ENCODE assay signal across 13 cellular contexts in the genomic region with DNA sequence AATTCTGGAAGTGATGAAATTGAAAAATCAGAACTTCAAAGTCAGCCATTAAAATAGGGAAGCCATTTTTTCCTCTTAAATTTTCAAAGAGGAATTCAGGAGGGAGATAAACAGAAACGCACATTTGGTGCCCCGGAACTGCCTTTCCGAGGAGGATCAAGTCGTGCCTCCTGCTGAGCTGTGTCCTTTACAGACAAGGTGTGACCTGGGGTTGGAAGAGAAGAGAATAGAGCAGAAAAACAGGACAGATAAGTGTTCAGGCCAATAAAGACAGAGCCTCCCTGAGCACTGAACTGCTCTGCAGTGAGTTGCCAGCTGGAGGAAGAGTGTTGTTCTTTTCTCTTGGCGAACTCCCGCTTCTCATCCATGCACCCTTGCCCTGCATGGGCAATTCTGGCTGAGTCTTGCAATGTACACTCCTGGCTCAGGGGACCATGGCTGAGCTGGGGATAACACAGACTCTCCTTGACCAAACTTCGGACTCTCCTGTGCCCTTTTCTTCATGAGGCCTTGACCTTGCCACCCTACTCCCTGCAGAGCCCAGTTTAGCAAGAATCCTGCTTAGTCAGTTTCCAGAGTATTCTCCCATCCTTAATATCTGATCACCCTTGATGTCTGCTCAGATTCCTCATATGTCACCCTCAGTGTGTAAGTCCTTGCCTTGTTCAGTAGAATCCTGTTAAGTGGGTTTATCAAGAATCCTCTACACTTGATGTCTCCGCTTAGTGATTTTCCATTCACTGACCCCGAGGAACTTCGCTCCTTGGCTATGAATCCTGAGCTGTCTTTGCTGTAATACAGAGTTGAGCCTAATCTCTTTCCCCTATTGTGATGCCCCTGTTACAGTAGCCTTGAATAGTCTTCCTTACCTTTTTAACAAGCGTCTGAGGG. TPM values are rescaled to one million over a fixed set of nuclear protein-coding genes. Genes with fewer than 3 reads are reported as not detected.
DNase-seq lines count a peak whose midpoint lies in the region; ATAC-seq and TF ChIP-seq lines count a peak whose summit lies in the region.
"Had no signal": no experiment of that assay in that cellular context is flagged by ENCODE, and none has a peak within 500 bp of the region (broad histone marks: within the 10 kb centered on the region; RNA-seq: fewer than 3 reads in every experiment).

No MANE protein-coding gene starts in this region.

- H4K5ac ChIP-seq in IMR-90 (ENCODE audit: low read depth, low read length) = no peak overlapping the region

- DNase-seq in IMR-90 = no peak
- peak; percentile 20 for DNase-seq in colonic mucosa
- peak; percentile 80 to 84 for DNase-seq in thyroid gland
- DNase-seq: MV-4-11; stimulated activated CD4-positive, alpha-beta T cell treated with anti-CD3 and anti-CD28 coated beads, Interleukin-4, amount 100 ng/mL, for 1 hour had no signal

- no peak overlapping the region for H3K4ac ChIP-seq in IMR-90 (ENCODE audit: low read depth, low read length)

- H3K4me3 ChIP-seq in IMR-90 (ENCODE audit: insufficient read depth, low read depth, low read length) = no peak overlapping the region
- no peak overlapping the region for H3K4me3 ChIP-seq in colonic mucosa
- peak overlapping the region in 1 of 2 donors; percentile 70 for H3K4me3 ChIP-seq in muscle layer of colon (ENCODE audit: low read depth in 1 of 2, low read length in 2 of 2)
- no peak overlapping the region for H3K4me3 ChIP-seq in thyroid gland (replicated peaks in 1 of 3)

- no peak overlapping the region for H3K18ac ChIP-seq in IMR-90 (ENCODE audit: low read depth, low read length)

- H3K9me3 ChIP-seq in IMR-90 (ENCODE audit: control insufficient read depth, insufficient read depth, low read length) = no peaks in the 10 kb centered on the region
- H3K9me3 ChIP-seq in colonic mucosa = no peaks in the 10 kb centered on the region
- H3K9me3 ChIP-seq in muscle layer of colon (ENCODE audit: low read length) = no peaks in the 10 kb centered on the region
- H3K9me3 ChIP-seq in thyroid gland = no peaks in the 10 kb centered on the region
- H3K9me3 ChIP-seq: adrenal gland, left lung, pancreas had no signal

- H4K91ac ChIP-seq in IMR-90 (ENCODE audit: insufficient read depth, low read depth, low read length) = no peak overlapping the region

- POLR2A ChIA-PET in IMR-90 (lab: Charles Lee; ENCODE audit: unreplicated experiment) = no interaction called here

- no peak overlapping the region for H2AK9ac ChIP-seq in IMR-90 (replicated peaks; ENCODE audit: low read depth, low read length, poor library complexity)

- no peak for TF ChIP-seq POLR2A in IMR-90 (IDR thresholded peaks at IDR 0.05; ENCODE audit: low read depth, low read length)
- peak in 1 of 2 donors; percentile 31 for TF ChIP-seq POLR2A in thyroid gland (IDR thresholded peaks at IDR 0.05)

- TF ChIP-seq RAD21 in IMR-90 (IDR thresholded peaks at IDR 0.05; ENCODE audit: low read length) = no peak

- peak overlapping the region; percentile 16 for H2AFZ ChIP-seq in IMR-90 (replicated peaks; ENCODE audit: low read length, poor library complexity)

- no peak overlapping the region for H3K4me2 ChIP-seq in IMR-90 (ENCODE audit: low read depth, low read length)

- dilution Hi-C loops in IMR-90 (cut with HindIII; ENCODE audit: low sequenced_read_pairs, unreplicated experiment) = no loop called here

- H3K36me3 ChIP-seq in IMR-90 (ENCODE audit: control insufficient read depth, insufficient read depth, low read length) (no peaks in the 10 kb centered on the region), colonic mucosa (no peaks in the 10 kb centered on the region), muscle layer of colon (ENCODE audit: insufficient read depth, low read length) (no peaks in the 10 kb centered on the region), thyroid gland (peaks cover 0 to 4% of the 10 kb centered on the region in 2 donors)
- H3K36me3 ChIP-seq: adrenal gland, pancreas had no signal

- intact Hi-C loops in IMR-90 (cut with micrococcal nuclease) (no loop called here), colonic mucosa (cut with DNase I) (loop anchor here (10.0 kb wide), 1 partner anchor 491 kb away; no protein-coding TSS in a partner anchor), thyroid gland (cut with DNase I) (no loop called here)

- no peak for ATAC-seq in IMR-90 (ENCODE audit: low read depth)
- no peak for ATAC-seq in GM19455 (IDR thresholded peaks at IDR 0.05; ENCODE audit: unreplicated experiment)
- no peak for ATAC-seq in activated CD4-positive, CD25-positive, alpha-beta regulatory T cell treated with anti-CD3 and anti-CD28 coated beads, Interleukin-2, amount 50 U/mL, for 24 hours
- ATAC-seq in GM18868 (IDR thresholded peaks at IDR 0.05; ENCODE audit: unreplicated experiment) = no peak

- in situ Hi-C loops in IMR-90 (cut with MboI; ENCODE audit: low sequenced_read_pairs) = no loop called here

- H3K27ac ChIP-seq in IMR-90 (ENCODE audit: insufficient read depth, low read length) (no peak overlapping the region), colonic mucosa (no peak overlapping the region), muscle layer of colon (ENCODE audit: low read depth, low read length) (peak overlapping the region; percentile 71), thyroid gland (peak overlapping the region; percentile 90 to 92 (median 91))
- H3K27ac ChIP-seq: RWPE1 had no signal

- H3K4me1 ChIP-seq in IMR-90 (ENCODE audit: control insufficient read depth, insufficient read depth, low read length) (no peaks in the 10 kb centered on the region), colonic mucosa (no peaks in the 10 kb centered on the region), muscle layer of colon (ENCODE audit: insufficient read depth, low read length) (peaks cover 21% of the 10 kb centered on the region), thyroid gland (peaks cover 39 to 49% of the 10 kb centered on the region in 2 donors)

- no TSS peak for BruUV-seq in IMR-90 (replicated peaks; lab: Mats Ljungman, UMichigan)

- no peak overlapping the region for H3K23ac ChIP-seq in IMR-90 (ENCODE audit: low read depth, low read length)

- no peaks in the 10 kb centered on the region for H4K20me1 ChIP-seq in IMR-90 (ENCODE audit: insufficient read depth, low read length)

- no peak overlapping the region for H2AK5ac ChIP-seq in IMR-90 (ENCODE audit: low read depth, low read length)

- H3K9ac ChIP-seq in IMR-90 (ENCODE audit: low read depth, low read length) (no peak overlapping the region), colonic mucosa (ENCODE audit: low read depth in 2 of 2, low read length in 2 of 2) (peak overlapping the region in 1 of 2 donors; percentile 15), muscle layer of colon (ENCODE audit: low read length) (no peak overlapping the region)

- H3K9me1 ChIP-seq in IMR-90 (ENCODE audit: insufficient read depth, low read length) = no peaks in the 10 kb centered on the region

- H3K27me3 ChIP-seq in IMR-90 (ENCODE audit: control insufficient read depth, insufficient read depth, low read length) (no peaks in the 10 kb centered on the region; the same call in 1 of the 2 replicates), colonic mucosa (no peaks in the 10 kb centered on the region), muscle layer of colon (ENCODE audit: control insufficient read depth in 1 of 2, insufficient read depth in 2 of 2, low read length in 2 of 2) (no peaks in the 10 kb centered on the region), thyroid gland (no peaks in the 10 kb centered on the region)
- H3K27me3 ChIP-seq: adrenal gland, pancreas had no signal

- CTCF ChIA-PET in IMR-90 (lab: Yijun Ruan, JAX) = interaction anchor here (1.2 to 2.4 kb wide), 2 partner anchors 9 to 18 kb away, joined by 3 to 11 read pairs; no protein-coding TSS in a partner anchor

- no peak overlapping the region for H2BK15ac ChIP-seq in IMR-90 (ENCODE audit: low read depth, low read length)

- H2BK120ac ChIP-seq in IMR-90 (ENCODE audit: low read depth, low read length) = no peak overlapping the region

- H3K56ac ChIP-seq in IMR-90 (ENCODE audit: extremely low read depth, insufficient read depth, low read length) = no peak overlapping the region

- no peaks in the 10 kb centered on the region for H3K79me1 ChIP-seq in IMR-90 (ENCODE audit: low read depth in 1 of 2, low read length in 2 of 2)

- H4K8ac ChIP-seq in IMR-90 (ENCODE audit: low read depth in 2 of 2, low read length in 2 of 2) = no peak overlapping the region

- H3K14ac ChIP-seq in IMR-90 (replicated peaks; ENCODE audit: low read depth, low read length) = no peak overlapping the region

- H2BK5ac ChIP-seq in IMR-90 (ENCODE audit: low read depth, low read length, poor library complexity, severe bottlenecking) = no peak overlapping the region

- no peak overlapping the region for H2BK20ac ChIP-seq in IMR-90 (ENCODE audit: low read depth, low read length)

- TF ChIP-seq CTCF in IMR-90 (conservative IDR thresholded peaks at IDR 0.05; ENCODE audit: low read depth, low read length) (no peak), colonic mucosa (IDR thresholded peaks at IDR 0.05) (no peak), thyroid gland (IDR thresholded peaks at IDR 0.05) (no peak)

- no CpG with 5 or more reads among the region's 11 CpGs for WGBS in IMR-90 (ENCODE audit: extremely low coverage in 2 of 2, insufficient read length in 1 of 2), 2 experiments
- 42 to 49% methylated on average over 11 of the region's 11 CpGs for WGBS in thyroid gland, 2 donors

TF ChIP-seq in IMR-90, 13 proteins besides CTCF, POLR2A, EP300 and RAD21:
- no peak for TF ChIP-seq CHD1 (IDR thresholded peaks at IDR 0.05; ENCODE audit: low read depth, low read length)

RNA-seq across cellular contexts. Expression of gene MTARC1, which starts 1.3 kb away (rescaled TPM):
- 0.18 and 0.28 TPM in 2 replicates for total RNA-seq in IMR-90 (2012; rRNA removed)
- 0.55 and 0.72 TPM in 2 replicates for polyA plus RNA-seq in IMR-90 (2012; rRNA removed)
- 0.05 and 0.16 TPM in 2 replicates for polyA plus RNA-seq in IMR-90 (2012; cell fraction: cytosol; rRNA removed)
- polyA plus RNA-seq in IMR-90 (2012; cell fraction: nucleus; rRNA removed; ENCODE audit: low replicate concordance) = 0.09 and 0.33 TPM in 2 replicates
- 10 to 100 TPM; 33.6 to 37.0 TPM for total RNA-seq in colonic mucosa
- 10 to 100 TPM; 44.0 to 96.5 (median 59.7) TPM for total RNA-seq in thyroid gland

RNA-seq across cellular contexts. Expression of gene MTARC2, which starts 37.3 kb away (rescaled TPM):
- 0.36 and 0.56 TPM in 2 replicates for total RNA-seq in IMR-90 (2012; rRNA removed)
- polyA plus RNA-seq in IMR-90 (2012; rRNA removed) = 2.6 TPM in 2 replicates
- polyA plus RNA-seq in IMR-90 (2012; cell fraction: cytosol; rRNA removed) = 0.71 and 3.2 TPM in 2 replicates
- 8.2 and 12.5 TPM in 2 replicates for polyA plus RNA-seq in IMR-90 (2012; cell fraction: nucleus; rRNA removed; ENCODE audit: low replicate concordance)
- 10 to 100 TPM; 28.1 to 32.3 TPM for total RNA-seq in colonic mucosa
- 10 to 100 TPM; 69.5 to 81.3 (median 75.8) TPM for total RNA-seq in thyroid gland

Comparison
In these comparisons a context has a peak if more than half of its experiments do, and no peak if none do; other contexts are left out.
1. H3K27ac ChIP-seq: peak in muscle layer of colon (single experiment) and thyroid gland (3 of 3); none in IMR-90 (single experiment) and colonic mucosa (single experiment).
2. RNA of gene MTARC1, which starts 1.3 kb away (total RNA-seq): 44.0 to 96.5 TPM in thyroid gland and 33.6 to 37.0 TPM in colonic mucosa; 0.18 to 0.28 TPM in IMR-90; every median in the first group is over 10 times any median in the second.
3. RNA of gene MTARC2, which starts 37.3 kb away (total RNA-seq): 69.5 to 81.3 TPM in thyroid gland and 28.1 to 32.3 TPM in colonic mucosa; 0.36 to 0.56 TPM in IMR-90; every median in the first group is over 10 times any median in the second.